1 cellular context compared by ENCODE assay signal in genomic region chr4:5045099-5045498, GRCh38.
TF ChIP-seq lines count a peak whose summit lies in the region.

No MANE protein-coding gene starts in this region.

TF ChIP-seq in K562, 482 proteins besides CTCF, POLR2A, EP300 and RAD21 (continued from another document):
- no peak for TF ChIP-seq SRF (CRISPR knock-in tag; IDR thresholded peaks at IDR 0.05)
- 0 out of 2 replicates have a peak, but pooled peaks have one; percentile 52 for TF ChIP-seq L3MBTL2 (IDR thresholded peaks at IDR 0.05)
- TF ChIP-seq, protein P1, sequence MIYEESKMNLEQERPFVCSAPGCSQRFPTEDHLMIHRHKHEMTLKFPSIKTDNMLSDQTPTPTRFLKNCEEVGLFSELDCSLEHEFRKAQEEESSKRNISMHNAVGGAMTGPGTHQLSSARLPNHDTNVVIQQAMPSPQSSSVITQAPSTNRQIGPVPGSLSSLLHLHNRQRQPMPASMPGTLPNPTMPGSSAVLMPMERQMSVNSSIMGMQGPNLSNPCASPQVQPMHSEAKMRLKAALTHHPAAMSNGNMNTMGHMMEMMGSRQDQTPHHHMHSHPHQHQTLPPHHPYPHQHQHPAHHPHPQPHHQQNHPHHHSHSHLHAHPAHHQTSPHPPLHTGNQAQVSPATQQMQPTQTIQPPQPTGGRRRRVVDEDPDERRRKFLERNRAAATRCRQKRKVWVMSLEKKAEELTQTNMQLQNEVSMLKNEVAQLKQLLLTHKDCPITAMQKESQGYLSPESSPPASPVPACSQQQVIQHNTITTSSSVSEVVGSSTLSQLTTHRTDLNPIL (CRISPR knock-in tag; IDR thresholded peaks at IDR 0.05): no peak
- TF ChIP-seq HLTF (IDR thresholded peaks at IDR 0.05): no peak
- no peak for TF ChIP-seq C11orf30 (IDR thresholded peaks at IDR 0.05; ENCODE audit: low read depth)
- TF ChIP-seq, protein P2, sequence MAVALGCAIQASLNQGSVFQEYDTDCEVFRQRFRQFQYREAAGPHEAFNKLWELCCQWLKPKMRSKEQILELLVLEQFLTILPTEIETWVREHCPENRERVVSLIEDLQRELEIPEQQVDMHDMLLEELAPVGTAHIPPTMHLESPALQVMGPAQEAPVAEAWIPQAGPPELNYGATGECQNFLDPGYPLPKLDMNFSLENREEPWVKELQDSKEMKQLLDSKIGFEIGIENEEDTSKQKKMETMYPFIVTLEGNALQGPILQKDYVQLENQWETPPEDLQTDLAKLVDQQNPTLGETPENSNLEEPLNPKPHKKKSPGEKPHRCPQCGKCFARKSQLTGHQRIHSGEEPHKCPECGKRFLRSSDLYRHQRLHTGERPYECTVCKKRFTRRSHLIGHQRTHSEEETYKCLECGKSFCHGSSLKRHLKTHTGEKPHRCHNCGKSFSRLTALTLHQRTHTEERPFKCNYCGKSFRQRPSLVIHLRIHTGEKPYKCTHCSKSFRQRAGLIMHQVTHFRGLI (CRISPR knock-in tag; IDR thresholded peaks at IDR 0.05): 0 out of 2 replicates have a peak, but pooled peaks have one; percentile 11
- TF ChIP-seq, protein P3, sequence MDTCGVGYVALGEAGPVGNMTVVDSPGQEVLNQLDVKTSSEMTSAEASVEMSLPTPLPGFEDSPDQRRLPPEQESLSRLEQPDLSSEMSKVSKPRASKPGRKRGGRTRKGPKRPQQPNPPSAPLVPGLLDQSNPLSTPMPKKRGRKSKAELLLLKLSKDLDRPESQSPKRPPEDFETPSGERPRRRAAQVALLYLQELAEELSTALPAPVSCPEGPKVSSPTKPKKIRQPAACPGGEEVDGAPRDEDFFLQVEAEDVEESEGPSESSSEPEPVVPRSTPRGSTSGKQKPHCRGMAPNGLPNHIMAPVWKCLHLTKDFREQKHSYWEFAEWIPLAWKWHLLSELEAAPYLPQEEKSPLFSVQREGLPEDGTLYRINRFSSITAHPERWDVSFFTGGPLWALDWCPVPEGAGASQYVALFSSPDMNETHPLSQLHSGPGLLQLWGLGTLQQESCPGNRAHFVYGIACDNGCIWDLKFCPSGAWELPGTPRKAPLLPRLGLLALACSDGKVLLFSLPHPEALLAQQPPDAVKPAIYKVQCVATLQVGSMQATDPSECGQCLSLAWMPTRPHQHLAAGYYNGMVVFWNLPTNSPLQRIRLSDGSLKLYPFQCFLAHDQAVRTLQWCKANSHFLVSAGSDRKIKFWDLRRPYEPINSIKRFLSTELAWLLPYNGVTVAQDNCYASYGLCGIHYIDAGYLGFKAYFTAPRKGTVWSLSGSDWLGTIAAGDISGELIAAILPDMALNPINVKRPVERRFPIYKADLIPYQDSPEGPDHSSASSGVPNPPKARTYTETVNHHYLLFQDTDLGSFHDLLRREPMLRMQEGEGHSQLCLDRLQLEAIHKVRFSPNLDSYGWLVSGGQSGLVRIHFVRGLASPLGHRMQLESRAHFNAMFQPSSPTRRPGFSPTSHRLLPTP (IDR thresholded peaks at IDR 0.05; ENCODE audit: borderline replicate concordance, extremely low read depth, insufficient read length): no peak
- TF ChIP-seq SIN3B (IDR thresholded peaks at IDR 0.05; ENCODE audit: low read depth): no peak
- TF ChIP-seq ZBTB2 (IDR thresholded peaks at IDR 0.05): no peak
- TF ChIP-seq CAMTA2 (CRISPR knock-in tag; conservative IDR thresholded peaks at IDR 0.05): no peak
- TF ChIP-seq SIX5 (IDR thresholded peaks at IDR 0.05; ENCODE audit: borderline replicate concordance in 1 of 2, insufficient read depth in 1 of 2, low read depth in 1 of 2, low read length in 2 of 2): no peak
- TF ChIP-seq, protein P4, sequence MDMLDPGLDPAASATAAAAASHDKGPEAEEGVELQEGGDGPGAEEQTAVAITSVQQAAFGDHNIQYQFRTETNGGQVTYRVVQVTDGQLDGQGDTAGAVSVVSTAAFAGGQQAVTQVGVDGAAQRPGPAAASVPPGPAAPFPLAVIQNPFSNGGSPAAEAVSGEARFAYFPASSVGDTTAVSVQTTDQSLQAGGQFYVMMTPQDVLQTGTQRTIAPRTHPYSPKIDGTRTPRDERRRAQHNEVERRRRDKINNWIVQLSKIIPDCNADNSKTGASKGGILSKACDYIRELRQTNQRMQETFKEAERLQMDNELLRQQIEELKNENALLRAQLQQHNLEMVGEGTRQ (CRISPR knock-in tag; IDR thresholded peaks at IDR 0.05): peak; percentile 31; the same call in 1 of the 2 replicates
- TF ChIP-seq ZNF282 (CRISPR knock-in tag; IDR thresholded peaks at IDR 0.05): no peak
- TF ChIP-seq ZFP36 (IDR thresholded peaks at IDR 0.05; ENCODE audit: low read depth, low read length, partially characterized antibody): peak; percentile 26
- TF ChIP-seq KLF13 (tag; IDR thresholded peaks at IDR 0.05; ENCODE audit: borderline replicate concordance, low read depth): no peak
- TF ChIP-seq ZNF24 (IDR thresholded peaks at IDR 0.05): 0 out of 2 replicates have a peak, but pooled peaks have one; percentile 11
- TF ChIP-seq, protein P5, sequence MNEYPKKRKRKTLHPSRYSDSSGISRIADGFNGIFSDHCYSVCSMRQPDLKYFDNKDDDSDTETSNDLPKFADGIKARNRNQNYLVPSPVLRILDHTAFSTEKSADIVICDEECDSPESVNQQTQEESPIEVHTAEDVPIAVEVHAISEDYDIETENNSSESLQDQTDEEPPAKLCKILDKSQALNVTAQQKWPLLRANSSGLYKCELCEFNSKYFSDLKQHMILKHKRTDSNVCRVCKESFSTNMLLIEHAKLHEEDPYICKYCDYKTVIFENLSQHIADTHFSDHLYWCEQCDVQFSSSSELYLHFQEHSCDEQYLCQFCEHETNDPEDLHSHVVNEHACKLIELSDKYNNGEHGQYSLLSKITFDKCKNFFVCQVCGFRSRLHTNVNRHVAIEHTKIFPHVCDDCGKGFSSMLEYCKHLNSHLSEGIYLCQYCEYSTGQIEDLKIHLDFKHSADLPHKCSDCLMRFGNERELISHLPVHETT (CRISPR knock-in tag; conservative IDR thresholded peaks at IDR 0.05 in 1 of 2, IDR thresholded peaks at IDR 0.05 in 1 of 2): no peak
- TF ChIP-seq, protein P6, sequence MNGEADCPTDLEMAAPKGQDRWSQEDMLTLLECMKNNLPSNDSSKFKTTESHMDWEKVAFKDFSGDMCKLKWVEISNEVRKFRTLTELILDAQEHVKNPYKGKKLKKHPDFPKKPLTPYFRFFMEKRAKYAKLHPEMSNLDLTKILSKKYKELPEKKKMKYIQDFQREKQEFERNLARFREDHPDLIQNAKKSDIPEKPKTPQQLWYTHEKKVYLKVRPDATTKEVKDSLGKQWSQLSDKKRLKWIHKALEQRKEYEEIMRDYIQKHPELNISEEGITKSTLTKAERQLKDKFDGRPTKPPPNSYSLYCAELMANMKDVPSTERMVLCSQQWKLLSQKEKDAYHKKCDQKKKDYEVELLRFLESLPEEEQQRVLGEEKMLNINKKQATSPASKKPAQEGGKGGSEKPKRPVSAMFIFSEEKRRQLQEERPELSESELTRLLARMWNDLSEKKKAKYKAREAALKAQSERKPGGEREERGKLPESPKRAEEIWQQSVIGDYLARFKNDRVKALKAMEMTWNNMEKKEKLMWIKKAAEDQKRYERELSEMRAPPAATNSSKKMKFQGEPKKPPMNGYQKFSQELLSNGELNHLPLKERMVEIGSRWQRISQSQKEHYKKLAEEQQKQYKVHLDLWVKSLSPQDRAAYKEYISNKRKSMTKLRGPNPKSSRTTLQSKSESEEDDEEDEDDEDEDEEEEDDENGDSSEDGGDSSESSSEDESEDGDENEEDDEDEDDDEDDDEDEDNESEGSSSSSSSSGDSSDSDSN (IDR thresholded peaks at IDR 0.05; ENCODE audit: borderline replicate concordance in 1 of 2, low read depth in 2 of 2, low read length in 2 of 2): no peak
TF ChIP-seq in K562: peak in this region for 7.
